8 cellular contexts compared by ENCODE assay signal in genomic region chr5:33439905-33440481, GRCh38. TPM values are rescaled to one million over a fixed set of nuclear protein-coding genes. Genes with fewer than 3 reads are reported as not detected.
DNase-seq lines count a peak whose midpoint lies in the region; TF ChIP-seq lines count a peak whose summit lies in the region.

No MANE protein-coding gene starts in this region.

- H3K4me1 ChIP-seq in iPS-15b (ENCODE audit: control insufficient read depth, insufficient read depth, low read length) (peaks cover 14% of the 10 kb centered on the region), tibial artery (peaks cover 0 to 45% (median 16%) of the 10 kb centered on the region in 4 donors)

- TF ChIP-seq CTCF in tibial artery (IDR thresholded peaks at IDR 0.05) = no peak

- peak overlapping the region; percentile 92 for H3K9ac ChIP-seq in SK-N-MC (ENCODE audit: insufficient read length)
- H3K9ac ChIP-seq in iPS-15b (ENCODE audit: low read depth, low read length) = peak overlapping the region; percentile 88

- H3K27me3 ChIP-seq in iPS-15b (ENCODE audit: control insufficient read depth, insufficient read depth, low read length) (no peaks in the 10 kb centered on the region), tibial artery (no peaks in the 10 kb centered on the region)

- H3K4me3 ChIP-seq in SK-N-MC = peak overlapping the region; percentile 91
- H3K4me3 ChIP-seq in iPS-15b (ENCODE audit: low read depth, low read length) = peak overlapping the region; percentile 97
- peak overlapping the region; percentile 66 to 72 for H3K4me3 ChIP-seq in tibial artery

- H3K36me3 ChIP-seq in SK-N-MC (ENCODE audit: insufficient read depth, low read length) = peaks cover 20% of the 10 kb centered on the region
- H3K36me3 ChIP-seq in iPS-15b (ENCODE audit: control insufficient read depth, insufficient read depth, low read length) = peaks cover 3% of the 10 kb centered on the region
- H3K36me3 ChIP-seq in tibial artery = no peaks in the 10 kb centered on the region

- intact Hi-C loops in tibial artery (cut with DNase I; ENCODE audit: low total_unique reads) = loop anchor here (10.0 kb wide), 2 partner anchors 495 to 535 kb away; partner anchors contain the start of gene RXFP3

- H3K9me3 ChIP-seq in SK-N-MC (ENCODE audit: low read depth, low read length) (no peaks in the 10 kb centered on the region), iPS-15b (ENCODE audit: control insufficient read depth, insufficient read depth, low read length) (no peaks in the 10 kb centered on the region), tibial artery (no peaks in the 10 kb centered on the region)

- DNase-seq in NCI-H526 treated with DMSO at 0.1 percent for 48 hours (lab: John Stamatoyannopoulos, UW) = peak; percentile 76
- DNase-seq in NCI-H526 (lab: John Stamatoyannopoulos, UW) = no peak
- no peak for DNase-seq in SK-N-MC (ENCODE audit: low read depth, low spot score)
- DNase-seq in tibial artery = no peak
- DNase-seq in NCI-H2171 (lab: John Stamatoyannopoulos, UW) = no peak
- no peak for DNase-seq in stimulated activated naive CD4-positive, alpha-beta T cell (lab: John Stamatoyannopoulos, UW)
- no peak for DNase-seq in occipital lobe (lab: John Stamatoyannopoulos, UW)

- 0 out of 2 replicates have a peak overlapping the region, but pooled peaks have one; percentile 67 for H3K27ac ChIP-seq in SK-N-MC
- H3K27ac ChIP-seq in tibial artery = peak overlapping the region; percentile 85 to 91

RNA-seq across cellular contexts. Expression of gene TARS1, which starts 0.8 kb away (rescaled TPM):
- total RNA-seq in occipital lobe = 83.3 TPM
